Comparison of ENCODE assay signal across 17 cellular contexts in the genomic region with DNA sequence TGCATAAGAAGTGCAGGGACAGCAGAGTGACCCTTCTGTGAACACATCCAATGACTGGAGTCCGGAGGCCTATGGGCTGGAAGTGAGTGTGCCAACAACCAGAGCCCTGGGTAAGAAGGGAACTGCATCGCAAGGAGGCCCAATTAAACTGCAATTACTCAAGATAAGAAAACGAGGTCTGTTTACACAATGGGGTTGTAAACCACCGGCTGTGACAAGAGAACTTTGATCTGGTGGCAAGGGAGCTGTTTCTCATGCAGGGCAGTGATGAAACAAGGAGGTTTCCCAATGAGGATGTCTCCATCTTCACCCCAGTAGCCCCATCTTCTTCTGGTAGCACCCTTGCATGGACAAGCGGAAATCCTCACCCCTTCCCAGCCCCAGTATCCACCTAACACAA. TPM values are rescaled to one million over a fixed set of nuclear protein-coding genes. Genes with fewer than 3 reads are reported as not detected.
DNase-seq lines count a peak whose midpoint lies in the region; ATAC-seq and TF ChIP-seq lines count a peak whose summit lies in the region.
"Had no signal": no experiment of that assay in that cellular context is flagged by ENCODE, and none has a peak within 500 bp of the region (broad histone marks: within the 10 kb centered on the region; RNA-seq: fewer than 3 reads in every experiment).

No MANE protein-coding gene starts in this region.

- H3K79me1 ChIP-seq in mesenchymal stem cell (replicated peaks; ENCODE audit: low read length, poor library complexity, severe bottlenecking): no peaks in the 10 kb centered on the region

- H3K27ac ChIP-seq in BLaER1: peak overlapping the region; percentile 85
- no peak overlapping the region for H3K27ac ChIP-seq in PC-3 (ENCODE audit: low read length)
- H3K27ac ChIP-seq in mesenchymal stem cell (ENCODE audit: low read length, poor library complexity, severe bottlenecking): no peak overlapping the region
- H3K27ac ChIP-seq: prostate gland had no signal

- no peak overlapping the region for H2BK15ac ChIP-seq in mesenchymal stem cell (ENCODE audit: low read depth, poor library complexity, severe bottlenecking)

- ATAC-seq in PC-3 (peak; percentile 18; the same call in 1 of the 2 replicates), HG03565 (IDR thresholded peaks at IDR 0.05; ENCODE audit: unreplicated experiment) (no peak)
- ATAC-seq: heart right ventricle; stimulated activated naive CD8-positive, alpha-beta T cell treated with anti-CD3 and anti-CD28 coated beads, Interleukin-15, amount 100 ng/mL, for 72 hours had no signal

- intact Hi-C loops in PC-3 (cut with micrococcal nuclease): no loop called here

- H3K36me3 ChIP-seq in BLaER1: no peaks in the 10 kb centered on the region
- H3K36me3 ChIP-seq in PC-3 (ENCODE audit: low read depth, low read length): no peaks in the 10 kb centered on the region
- no peaks in the 10 kb centered on the region for H3K36me3 ChIP-seq in mesenchymal stem cell (ENCODE audit: control insufficient read depth in 1 of 2, insufficient read depth in 2 of 2, low read depth in 1 of 2, low read length in 2 of 2)
- H3K36me3 ChIP-seq: heart right ventricle, prostate gland had no signal

- TF ChIP-seq CTCF in PC-3 (conservative IDR thresholded peaks at IDR 0.05; ENCODE audit: low read depth, low read length): no peak

- no peak overlapping the region for H3K4ac ChIP-seq in mesenchymal stem cell (ENCODE audit: low read depth in 1 of 2, low read length in 2 of 2)

- H4K20me1 ChIP-seq in BLaER1 (no peaks in the 10 kb centered on the region), PC-3 (ENCODE audit: low read length) (no peaks in the 10 kb centered on the region)

- no peaks in the 10 kb centered on the region for H3K79me2 ChIP-seq in PC-3 (ENCODE audit: low read length)

- H3K18ac ChIP-seq in mesenchymal stem cell (ENCODE audit: low read depth in 1 of 2, low read length in 2 of 2): no peak overlapping the region

- no peak overlapping the region for H3K14ac ChIP-seq in mesenchymal stem cell (ENCODE audit: low read length in 2 of 2)

- no peaks in the 10 kb centered on the region for H3F3A ChIP-seq in PC-3 (ENCODE audit: low read length, unreplicated experiment)

- H4K91ac ChIP-seq in mesenchymal stem cell (ENCODE audit: low read length): no peak overlapping the region

- H3K23ac ChIP-seq in mesenchymal stem cell (ENCODE audit: low read length in 2 of 2): no peak overlapping the region

- H2BK12ac ChIP-seq in mesenchymal stem cell (ENCODE audit: low read length in 2 of 2): no peak overlapping the region

- H3K9ac ChIP-seq in BLaER1 (peak overlapping the region; percentile 71), PC-3 (ENCODE audit: low read length) (no peak overlapping the region), mesenchymal stem cell (ENCODE audit: low read length) (no peak overlapping the region)
- H3K9ac ChIP-seq: SK-N-SH had no signal

- H2AFZ ChIP-seq in PC-3 (ENCODE audit: low read length) (no peak overlapping the region), mesenchymal stem cell (ENCODE audit: low read depth, low read length) (no peak overlapping the region)

- H2BK5ac ChIP-seq in mesenchymal stem cell (ENCODE audit: low read depth, low read length, poor library complexity, severe bottlenecking): no peak overlapping the region

- peak; percentile 56 for DNase-seq in HT-29 (ENCODE audit: low spot score)
- no peak for DNase-seq in PC-3
- DNase-seq in mesenchymal stem cell: peak; percentile 81
- DNase-seq in activated CD4-positive, alpha-beta T cell treated with anti-CD3 and anti-CD28 coated beads, Interleukin-2, amount 50 U/mL, for 48 hours: no peak
- no peak for DNase-seq in globus pallidus (ENCODE audit: low spot score)
- DNase-seq in activated naive CD4-positive, alpha-beta T cell treated with anti-CD3 and anti-CD28 coated beads, Interleukin-2, amount 10 ng/mL, durations not matched to agents 7 days and 5 days: no peak
- DNase-seq: anterior cingulate cortex; heart right ventricle; NCI-H1694; NCI-H446 treated with DMSO at 0.1 percent for 48 hours; SK-N-SH; stimulated activated CD4-positive, alpha-beta T cell treated with anti-CD3 and anti-CD28 coated beads, Interleukin-12 subunit alpha, Interleukin-12 subunit beta, amount 100 ng/mL, for 4 hours; stimulated activated naive CD8-positive, alpha-beta T cell treated with anti-CD3 and anti-CD28 coated beads, Interleukin-15, amount 100 ng/mL, for 72 hours had no signal

- no TSS peak for BruUV-seq in PC-3 (replicated peaks; lab: Mats Ljungman, UMichigan)

- no peak overlapping the region for H2AK5ac ChIP-seq in mesenchymal stem cell (ENCODE audit: low read length, severe bottlenecking)

- no peak overlapping the region for H3K4me3 Mint-ChIP-seq in activated naive CD4-positive, alpha-beta T cell treated with anti-CD3 and anti-CD28 coated beads, Interleukin-2, amount 10 ng/mL, durations not matched to agents 7 days and 5 days
- H3K4me3 Mint-ChIP-seq: stimulated activated naive CD8-positive, alpha-beta T cell treated with anti-CD3 and anti-CD28 coated beads, Interleukin-15, amount 100 ng/mL, for 72 hours had no signal

- H3K27me3 ChIP-seq in BLaER1 (no peaks in the 10 kb centered on the region), PC-3 (ENCODE audit: low read length) (no peaks in the 10 kb centered on the region), mesenchymal stem cell (ENCODE audit: control insufficient read depth in 1 of 2, insufficient read depth in 1 of 2, low read length in 2 of 2) (peaks cover 14% of the 10 kb centered on the region in 2 experiments)
- H3K27me3 ChIP-seq: heart right ventricle had no signal

- H3K27ac Mint-ChIP-seq in activated naive CD4-positive, alpha-beta T cell treated with anti-CD3 and anti-CD28 coated beads, Interleukin-2, amount 10 ng/mL, durations not matched to agents 7 days and 5 days: no peak overlapping the region
- H3K27ac Mint-ChIP-seq: stimulated activated naive CD8-positive, alpha-beta T cell treated with anti-CD3 and anti-CD28 coated beads, Interleukin-15, amount 100 ng/mL, for 72 hours had no signal

- peaks cover 13% of the 10 kb centered on the region for H3K4me1 Mint-ChIP-seq in activated naive CD4-positive, alpha-beta T cell treated with anti-CD3 and anti-CD28 coated beads, Interleukin-2, amount 10 ng/mL, durations not matched to agents 7 days and 5 days

- H3K9me2 ChIP-seq in PC-3 (replicated peaks; ENCODE audit: low read length): no peaks in the 10 kb centered on the region
- H3K9me2 ChIP-seq: SK-N-SH had no signal

- POLR2A ChIA-PET in PC-3 (lab: Charles Lee; ENCODE audit: unreplicated experiment): no interaction called here

- no peak overlapping the region for H2BK120ac ChIP-seq in mesenchymal stem cell (ENCODE audit: low read depth, low read length)

- H3K27me3 Mint-ChIP-seq in activated naive CD4-positive, alpha-beta T cell treated with anti-CD3 and anti-CD28 coated beads, Interleukin-2, amount 10 ng/mL, durations not matched to agents 7 days and 5 days: peaks cover 3% of the 10 kb centered on the region
- H3K27me3 Mint-ChIP-seq: stimulated activated naive CD8-positive, alpha-beta T cell treated with anti-CD3 and anti-CD28 coated beads, Interleukin-15, amount 100 ng/mL, for 72 hours had no signal

- no peaks in the 10 kb centered on the region for H3K36me3 Mint-ChIP-seq in activated naive CD4-positive, alpha-beta T cell treated with anti-CD3 and anti-CD28 coated beads, Interleukin-2, amount 10 ng/mL, durations not matched to agents 7 days and 5 days

- H4K8ac ChIP-seq in mesenchymal stem cell (ENCODE audit: low read length): no peak overlapping the region

- no peaks in the 10 kb centered on the region for H3K9me3 Mint-ChIP-seq in activated naive CD4-positive, alpha-beta T cell treated with anti-CD3 and anti-CD28 coated beads, Interleukin-2, amount 10 ng/mL, durations not matched to agents 7 days and 5 days
- H3K9me3 Mint-ChIP-seq: stimulated activated naive CD8-positive, alpha-beta T cell treated with anti-CD3 and anti-CD28 coated beads, Interleukin-15, amount 100 ng/mL, for 72 hours had no signal

- H3K4me2 ChIP-seq in BLaER1 (peak overlapping the region; percentile 93), PC-3 (ENCODE audit: low read length) (no peak overlapping the region), mesenchymal stem cell (ENCODE audit: low read length, poor library complexity, severe bottlenecking) (no peak overlapping the region)
- H3K4me2 ChIP-seq: SK-N-SH had no signal

- H3K4me1 ChIP-seq in BLaER1 (peaks cover 100% of the 10 kb centered on the region), PC-3 (ENCODE audit: insufficient read depth, low read length) (no peaks in the 10 kb centered on the region), mesenchymal stem cell (ENCODE audit: control insufficient read depth, insufficient read depth, low read depth, low read length) (no peaks in the 10 kb centered on the region)
- H3K4me1 ChIP-seq: prostate gland had no signal

- H3K4me3 ChIP-seq in BLaER1 (peak overlapping the region; percentile 53), PC-3 (ENCODE audit: low read length) (no peak overlapping the region), mesenchymal stem cell (ENCODE audit: insufficient read depth in 1 of 2, low read depth in 1 of 2, low read length in 2 of 2) (no peak overlapping the region)
- H3K4me3 ChIP-seq: K562, prostate gland had no signal

- CTCF ChIA-PET in PC-3 (lab: Charles Lee): no interaction called here
- CTCF ChIA-PET in activated naive CD4-positive, alpha-beta T cell treated with anti-CD3 and anti-CD28 coated beads, Interleukin-2, amount 10 ng/mL, durations not matched to agents 7 days and 5 days (lab: Charles Lee): no interaction called here

- WGBS in mesenchymal stem cell: 8% methylated on average over 4 of the region's 5 CpGs

- no peaks in the 10 kb centered on the region for H3K9me3 ChIP-seq in BLaER1
- H3K9me3 ChIP-seq in PC-3 (ENCODE audit: low read length): no peaks in the 10 kb centered on the region
- H3K9me3 ChIP-seq in mesenchymal stem cell (ENCODE audit: control insufficient read depth, low read length): no peaks in the 10 kb centered on the region
- H3K9me3 ChIP-seq: heart right ventricle, prostate gland, SK-N-SH had no signal

RNA-seq across cellular contexts. Expression of a gene that starts 21.5 kb away (rescaled TPM):
- 3.8 and 4.3 TPM in 2 replicates for total RNA-seq in HT-29 (2014; rRNA removed; shearing (Covaris generic))
- 52.0 and 59.5 TPM in 2 replicates for total RNA-seq in PC-3 (2014; rRNA removed)
- polyA plus RNA-seq in mesenchymal stem cell (2013, experiment 1 of 2): 28.1 TPM
- 27.2 TPM for polyA plus RNA-seq in mesenchymal stem cell (2013, experiment 2 of 2)

Comparison
In these comparisons a context has a peak if more than half of its experiments do, and no peak if none do; other contexts are left out.
1. DNase-seq: peak in HT-29 (single experiment) and mesenchymal stem cell (single experiment); none in PC-3 (single experiment), activated CD4-positive, alpha-beta T cell treated with anti-CD3 and anti-CD28 coated beads, Interleukin-2, amount 50 U/mL, for 48 hours (0 of 2), globus pallidus (single experiment) and activated naive CD4-positive, alpha-beta T cell treated with anti-CD3 and anti-CD28 coated beads, Interleukin-2, amount 10 ng/mL, durations not matched to agents 7 days and 5 days (single experiment).
2. RNA of a gene that starts 21.5 kb away (total RNA-seq): 52.0 to 59.5 TPM in PC-3; 3.8 to 4.3 TPM in HT-29; every median in the first group is over 10 times any median in the second.